Comparison of ENCODE assay signal across 2 cellular contexts in the genomic region with DNA sequence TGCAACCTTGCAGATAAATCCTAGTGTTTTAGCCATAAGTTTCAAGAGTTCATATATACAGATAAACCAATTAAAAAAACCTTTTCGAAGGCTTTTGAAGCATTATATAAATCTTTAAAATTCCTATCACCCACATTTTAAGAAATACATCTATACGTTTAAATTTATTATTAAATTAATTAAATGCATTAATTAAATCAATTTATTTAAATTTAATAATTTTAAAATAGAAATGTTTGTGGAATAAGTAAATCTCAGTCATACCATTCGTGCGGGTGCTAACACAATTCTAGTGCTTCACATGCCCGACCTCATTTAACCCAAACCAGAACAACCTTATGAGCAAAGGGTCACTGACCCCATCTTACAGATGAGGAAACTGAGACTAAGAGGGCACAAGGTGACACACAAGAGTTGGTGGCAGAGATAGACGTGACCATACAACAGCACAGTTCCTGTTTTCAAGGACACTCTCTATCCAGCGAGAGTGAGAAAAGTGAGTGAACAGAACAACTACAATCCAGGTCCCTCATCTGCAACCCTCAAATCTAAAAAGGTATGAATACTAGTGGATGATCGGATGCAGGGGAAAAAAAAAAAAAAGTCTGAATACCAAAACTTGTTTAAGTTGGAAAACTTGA.
TF ChIP-seq lines count a peak whose summit lies in the region.

No MANE protein-coding gene starts in this region.

TF ChIP-seq in SK-N-SH, 30 proteins besides CTCF, POLR2A, EP300 and RAD21 (continued from another document):
- TF ChIP-seq, protein P1, sequence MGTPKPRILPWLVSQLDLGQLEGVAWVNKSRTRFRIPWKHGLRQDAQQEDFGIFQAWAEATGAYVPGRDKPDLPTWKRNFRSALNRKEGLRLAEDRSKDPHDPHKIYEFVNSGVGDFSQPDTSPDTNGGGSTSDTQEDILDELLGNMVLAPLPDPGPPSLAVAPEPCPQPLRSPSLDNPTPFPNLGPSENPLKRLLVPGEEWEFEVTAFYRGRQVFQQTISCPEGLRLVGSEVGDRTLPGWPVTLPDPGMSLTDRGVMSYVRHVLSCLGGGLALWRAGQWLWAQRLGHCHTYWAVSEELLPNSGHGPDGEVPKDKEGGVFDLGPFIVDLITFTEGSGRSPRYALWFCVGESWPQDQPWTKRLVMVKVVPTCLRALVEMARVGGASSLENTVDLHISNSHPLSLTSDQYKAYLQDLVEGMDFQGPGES (IDR thresholded peaks at IDR 0.05; ENCODE audit: low read depth, low read length), result no peak

TF ChIP-seq in SK-N-SH treated with all-trans-retinoic acid at 6 μM for 48 hours, 23 proteins besides CTCF, POLR2A, EP300 and RAD21 (continued from another document):
- TF ChIP-seq, protein P2, sequence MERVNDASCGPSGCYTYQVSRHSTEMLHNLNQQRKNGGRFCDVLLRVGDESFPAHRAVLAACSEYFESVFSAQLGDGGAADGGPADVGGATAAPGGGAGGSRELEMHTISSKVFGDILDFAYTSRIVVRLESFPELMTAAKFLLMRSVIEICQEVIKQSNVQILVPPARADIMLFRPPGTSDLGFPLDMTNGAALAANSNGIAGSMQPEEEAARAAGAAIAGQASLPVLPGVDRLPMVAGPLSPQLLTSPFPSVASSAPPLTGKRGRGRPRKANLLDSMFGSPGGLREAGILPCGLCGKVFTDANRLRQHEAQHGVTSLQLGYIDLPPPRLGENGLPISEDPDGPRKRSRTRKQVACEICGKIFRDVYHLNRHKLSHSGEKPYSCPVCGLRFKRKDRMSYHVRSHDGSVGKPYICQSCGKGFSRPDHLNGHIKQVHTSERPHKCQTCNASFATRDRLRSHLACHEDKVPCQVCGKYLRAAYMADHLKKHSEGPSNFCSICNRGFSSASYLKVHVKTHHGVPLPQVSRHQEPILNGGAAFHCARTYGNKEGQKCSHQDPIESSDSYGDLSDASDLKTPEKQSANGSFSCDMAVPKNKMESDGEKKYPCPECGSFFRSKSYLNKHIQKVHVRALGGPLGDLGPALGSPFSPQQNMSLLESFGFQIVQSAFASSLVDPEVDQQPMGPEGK (CRISPR knock-in tag; IDR thresholded peaks at IDR 0.05; ENCODE audit: borderline replicate concordance), result no peak
- TF ChIP-seq ZC3H10 (CRISPR knock-in tag; IDR thresholded peaks at IDR 0.05) (no peak), ZFP3 (CRISPR knock-in tag; IDR thresholded peaks at IDR 0.05) (no peak), SNAI2 (CRISPR knock-in tag; IDR thresholded peaks at IDR 0.05) (no peak), ARNTL (CRISPR knock-in tag; IDR thresholded peaks at IDR 0.05; ENCODE audit: borderline replicate concordance, low read depth) (no peak), ZNF70 (CRISPR knock-in tag; IDR thresholded peaks at IDR 0.05) (no peak), PPARA (CRISPR knock-in tag; IDR thresholded peaks at IDR 0.05; ENCODE audit: borderline replicate concordance) (no peak), BACH2 (CRISPR knock-in tag; IDR thresholded peaks at IDR 0.05; ENCODE audit: borderline replicate concordance) (no peak), ZNF8 (CRISPR knock-in tag; IDR thresholded peaks at IDR 0.05) (no peak), RARB (CRISPR knock-in tag; IDR thresholded peaks at IDR 0.05) (no peak), CSDC2 (CRISPR knock-in tag; IDR thresholded peaks at IDR 0.05) (no peak)
- TF ChIP-seq, protein P3, sequence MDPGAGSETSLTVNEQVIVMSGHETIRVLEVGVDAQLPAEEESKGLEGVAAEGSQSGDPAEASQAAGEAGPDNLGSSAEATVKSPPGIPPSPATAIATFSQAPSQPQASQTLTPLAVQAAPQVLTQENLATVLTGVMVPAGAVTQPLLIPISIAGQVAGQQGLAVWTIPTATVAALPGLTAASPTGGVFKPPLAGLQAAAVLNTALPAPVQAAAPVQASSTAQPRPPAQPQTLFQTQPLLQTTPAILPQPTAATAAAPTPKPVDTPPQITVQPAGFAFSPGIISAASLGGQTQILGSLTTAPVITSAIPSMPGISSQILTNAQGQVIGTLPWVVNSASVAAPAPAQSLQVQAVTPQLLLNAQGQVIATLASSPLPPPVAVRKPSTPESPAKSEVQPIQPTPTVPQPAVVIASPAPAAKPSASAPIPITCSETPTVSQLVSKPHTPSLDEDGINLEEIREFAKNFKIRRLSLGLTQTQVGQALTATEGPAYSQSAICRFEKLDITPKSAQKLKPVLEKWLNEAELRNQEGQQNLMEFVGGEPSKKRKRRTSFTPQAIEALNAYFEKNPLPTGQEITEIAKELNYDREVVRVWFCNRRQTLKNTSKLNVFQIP (CRISPR knock-in tag; IDR thresholded peaks at IDR 0.05; ENCODE audit: borderline replicate concordance, low read depth), result no peak
- TF ChIP-seq, protein P4, sequence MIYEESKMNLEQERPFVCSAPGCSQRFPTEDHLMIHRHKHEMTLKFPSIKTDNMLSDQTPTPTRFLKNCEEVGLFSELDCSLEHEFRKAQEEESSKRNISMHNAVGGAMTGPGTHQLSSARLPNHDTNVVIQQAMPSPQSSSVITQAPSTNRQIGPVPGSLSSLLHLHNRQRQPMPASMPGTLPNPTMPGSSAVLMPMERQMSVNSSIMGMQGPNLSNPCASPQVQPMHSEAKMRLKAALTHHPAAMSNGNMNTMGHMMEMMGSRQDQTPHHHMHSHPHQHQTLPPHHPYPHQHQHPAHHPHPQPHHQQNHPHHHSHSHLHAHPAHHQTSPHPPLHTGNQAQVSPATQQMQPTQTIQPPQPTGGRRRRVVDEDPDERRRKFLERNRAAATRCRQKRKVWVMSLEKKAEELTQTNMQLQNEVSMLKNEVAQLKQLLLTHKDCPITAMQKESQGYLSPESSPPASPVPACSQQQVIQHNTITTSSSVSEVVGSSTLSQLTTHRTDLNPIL (CRISPR knock-in tag; IDR thresholded peaks at IDR 0.05; ENCODE audit: low read depth), result no peak
- TF ChIP-seq, protein P5, sequence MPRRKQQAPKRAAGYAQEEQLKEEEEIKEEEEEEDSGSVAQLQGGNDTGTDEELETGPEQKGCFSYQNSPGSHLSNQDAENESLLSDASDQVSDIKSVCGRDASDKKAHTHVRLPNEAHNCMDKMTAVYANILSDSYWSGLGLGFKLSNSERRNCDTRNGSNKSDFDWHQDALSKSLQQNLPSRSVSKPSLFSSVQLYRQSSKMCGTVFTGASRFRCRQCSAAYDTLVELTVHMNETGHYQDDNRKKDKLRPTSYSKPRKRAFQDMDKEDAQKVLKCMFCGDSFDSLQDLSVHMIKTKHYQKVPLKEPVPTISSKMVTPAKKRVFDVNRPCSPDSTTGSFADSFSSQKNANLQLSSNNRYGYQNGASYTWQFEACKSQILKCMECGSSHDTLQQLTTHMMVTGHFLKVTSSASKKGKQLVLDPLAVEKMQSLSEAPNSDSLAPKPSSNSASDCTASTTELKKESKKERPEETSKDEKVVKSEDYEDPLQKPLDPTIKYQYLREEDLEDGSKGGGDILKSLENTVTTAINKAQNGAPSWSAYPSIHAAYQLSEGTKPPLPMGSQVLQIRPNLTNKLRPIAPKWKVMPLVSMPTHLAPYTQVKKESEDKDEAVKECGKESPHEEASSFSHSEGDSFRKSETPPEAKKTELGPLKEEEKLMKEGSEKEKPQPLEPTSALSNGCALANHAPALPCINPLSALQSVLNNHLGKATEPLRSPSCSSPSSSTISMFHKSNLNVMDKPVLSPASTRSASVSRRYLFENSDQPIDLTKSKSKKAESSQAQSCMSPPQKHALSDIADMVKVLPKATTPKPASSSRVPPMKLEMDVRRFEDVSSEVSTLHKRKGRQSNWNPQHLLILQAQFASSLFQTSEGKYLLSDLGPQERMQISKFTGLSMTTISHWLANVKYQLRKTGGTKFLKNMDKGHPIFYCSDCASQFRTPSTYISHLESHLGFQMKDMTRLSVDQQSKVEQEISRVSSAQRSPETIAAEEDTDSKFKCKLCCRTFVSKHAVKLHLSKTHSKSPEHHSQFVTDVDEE (CRISPR knock-in tag; IDR thresholded peaks at IDR 0.05), result no peak
TF ChIP-seq in SK-N-SH treated with all-trans-retinoic acid at 6 μM for 48 hours: peak in this region for 0.
